Comparison of ENCODE assay signal across 8 cellular contexts in genomic region chr18:58615150-58616132, GRCh38. TPM values are rescaled to one million over a fixed set of nuclear protein-coding genes. Genes with fewer than 3 reads are reported as not detected.
DNase-seq lines count a peak whose midpoint lies in the region; ATAC-seq and TF ChIP-seq lines count a peak whose summit lies in the region.

No MANE protein-coding gene starts in this region.

- H3K27ac ChIP-seq in ascending aorta = no peak overlapping the region
- H3K27ac ChIP-seq in testis = no peak overlapping the region

- H3K4me1 ChIP-seq in ascending aorta = no peaks in the 10 kb centered on the region
- no peaks in the 10 kb centered on the region for H3K4me1 ChIP-seq in testis

- intact Hi-C loops in ascending aorta (cut with DNase I) (no loop called here), testis (cut with DNase I; ENCODE audit: low total_unique reads) (no loop called here)

- H3K4me3 ChIP-seq in ascending aorta (no peak overlapping the region), testis (no peak overlapping the region)

- WGBS in testis, 2 donors = 92 to 94% methylated on average over 5 of the region's 5 CpGs

- no peaks in the 10 kb centered on the region for H3K9me3 Mint-ChIP-seq in central memory CD8-positive, alpha-beta T cell

- no peaks in the 10 kb centered on the region for H3K27me3 Mint-ChIP-seq in central memory CD8-positive, alpha-beta T cell

- no peaks in the 10 kb centered on the region for H3K27me3 ChIP-seq in ascending aorta
- no peaks in the 10 kb centered on the region for H3K27me3 ChIP-seq in testis

- H3K27ac Mint-ChIP-seq in central memory CD8-positive, alpha-beta T cell (ENCODE audit: low read depth) = peak overlapping the region; percentile 97

- TF ChIP-seq POLR2A in testis (IDR thresholded peaks at IDR 0.05) = no peak

- H3K4me3 Mint-ChIP-seq in central memory CD8-positive, alpha-beta T cell = peak overlapping the region; percentile 73

- H3K36me3 ChIP-seq in ascending aorta = no peaks in the 10 kb centered on the region
- no peaks in the 10 kb centered on the region for H3K36me3 ChIP-seq in testis (ENCODE audit: low read depth, missing control alignments)

- H3K9me3 ChIP-seq in ascending aorta = no peaks in the 10 kb centered on the region
- H3K9me3 ChIP-seq in testis = no peaks in the 10 kb centered on the region

- TF ChIP-seq CTCF in ascending aorta (IDR thresholded peaks at IDR 0.05) (no peak), testis (IDR thresholded peaks at IDR 0.05) (no peak)

- peak; percentile 17 for DNase-seq in HCEC 1CT
- peak in 4 of 5 donors; percentile 18 to 96 (median 33) for DNase-seq in T-helper 1 cell
- DNase-seq in central memory CD8-positive, alpha-beta T cell (ENCODE audit: low spot score in 2 of 2) = peak in 1 of 2 donors; percentile 59
- peak; percentile 35 to 74 for DNase-seq in stimulated activated CD8-positive, alpha-beta memory T cell treated with anti-CD3 and anti-CD28 coated beads, Interleukin-7, amount 100 ng/mL, for 4 hours (ENCODE audit: low read depth in 2 of 2)
- no peak for DNase-seq in ascending aorta (ENCODE audit: low spot score in 2 of 2)
- no peak for DNase-seq in NCI-H2107 (lab: John Stamatoyannopoulos, UW)
- DNase-seq in testis = no peak

- peaks cover 14% of the 10 kb centered on the region for H3K36me3 Mint-ChIP-seq in central memory CD8-positive, alpha-beta T cell (ENCODE audit: insufficient read depth)

- peak; percentile 85 for ATAC-seq in GM18498 (IDR thresholded peaks at IDR 0.05; ENCODE audit: unreplicated experiment)
- peak; percentile 97 for ATAC-seq in central memory CD8-positive, alpha-beta T cell (replicated peaks; ENCODE audit: extremely low read depth, poor library complexity, severe bottlenecking)

- H3K4me1 Mint-ChIP-seq in central memory CD8-positive, alpha-beta T cell = peaks cover 27% of the 10 kb centered on the region

RNA-seq across cellular contexts. Expression of gene ALPK2, which starts 13.4 kb away (rescaled TPM):
- total RNA-seq in ascending aorta = not detected
- 1 to 10 TPM; 1.7 to 7.0 TPM for total RNA-seq in testis
- polyA plus RNA-seq in testis (ENCODE audit: insufficient read depth, low read depth, low replicate concordance) = 5.8 TPM

RNA-seq across cellular contexts. Expression of gene MALT1, which starts 55.8 kb away (rescaled TPM):
- 14.5 TPM for total RNA-seq in ascending aorta
- 10 to 100 TPM; 30.3 to 36.6 TPM for total RNA-seq in testis
- polyA plus RNA-seq in testis (ENCODE audit: insufficient read depth, low read depth, low replicate concordance) = 25.4 TPM

Comparison
In these comparisons a context has a peak if more than half of its experiments do, and no peak if none do; other contexts are left out.
1. DNase-seq: peak in HCEC 1CT (single experiment), T-helper 1 cell (4 of 5) and stimulated activated CD8-positive, alpha-beta memory T cell treated with anti-CD3 and anti-CD28 coated beads, Interleukin-7, amount 100 ng/mL, for 4 hours (2 of 2); none in ascending aorta (0 of 2), NCI-H2107 (single experiment) and testis (single experiment).